Comparison of ENCODE assay signal across 21 cellular contexts in the genomic region with DNA sequence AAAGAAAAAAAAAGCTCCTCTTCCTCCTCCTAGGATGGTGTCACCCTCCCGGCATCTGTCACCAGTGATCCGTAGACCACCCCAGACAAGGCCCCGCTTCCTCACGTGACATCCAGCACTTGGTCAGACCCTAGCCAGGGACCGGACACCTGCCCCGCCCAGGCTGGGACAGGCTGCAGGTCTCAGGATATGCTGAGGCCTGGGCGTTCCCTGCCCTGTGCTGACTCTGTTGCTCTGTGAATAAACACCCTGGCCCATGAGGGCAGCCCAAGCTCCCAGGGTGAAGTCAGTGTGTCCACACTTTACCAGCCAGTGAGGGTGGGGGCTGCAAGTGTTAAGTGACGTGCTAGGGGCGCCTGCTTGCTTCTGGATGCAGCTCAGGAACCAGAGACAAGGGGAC. TPM values are rescaled to one million over a fixed set of nuclear protein-coding genes. Genes with fewer than 3 reads are reported as not detected.
DNase-seq lines count a peak whose midpoint lies in the region; ATAC-seq, FAIRE-seq and TF ChIP-seq lines count a peak whose summit lies in the region.
"Had no signal": no experiment of that assay in that cellular context is flagged by ENCODE, and none has a peak within 500 bp of the region (broad histone marks: within the 10 kb centered on the region; RNA-seq: fewer than 3 reads in every experiment).

No MANE protein-coding gene starts in this region.

- POLR2A ChIA-PET in RWPE1 (lab: Yijun Ruan, JAX; ENCODE audit: low non-redundant PET), result interaction anchor here (0.5 to 1.1 kb wide), 2 partner anchors 9 to 12 kb away, joined by 3 to 4 read pairs; no protein-coding TSS in a partner anchor
- POLR2A ChIA-PET in activated CD8-positive, alpha-beta T cell treated with anti-CD3 and anti-CD28 coated beads for 36 hours (lab: Charles Lee), result interaction anchor here (1.0 to 2.8 kb wide), 4 partner anchors 11 to 22 kb away, joined by 3 to 8 read pairs (median 4); no protein-coding TSS in a partner anchor

- TF ChIP-seq CTCF in RWPE1 (conservative IDR thresholded peaks at IDR 0.05; ENCODE audit: low read depth) (no peak), pancreas (IDR thresholded peaks at IDR 0.05) (no peak)
- TF ChIP-seq CTCF in activated CD8-positive, alpha-beta T cell treated with anti-CD3 and anti-CD28 coated beads for 36 hours (IDR thresholded peaks at IDR 0.05), result no peak

- 91 to 95% methylated on average over 9 of the region's 9 CpGs for WGBS in pancreas, 2 donors

- H3K27me3 Mint-ChIP-seq in activated CD8-positive, alpha-beta T cell treated with anti-CD3 and anti-CD28 coated beads for 36 hours, result no peaks in the 10 kb centered on the region

- intact Hi-C loops in left colon (cut with DNase I, micrococcal nuclease) (no loop called here), pancreas (cut with DNase I) (no loop called here)
- intact Hi-C loops in activated CD8-positive, alpha-beta T cell treated with anti-CD3 and anti-CD28 coated beads for 36 hours (cut with micrococcal nuclease), result no loop called here

- CTCF ChIA-PET in RWPE1 (lab: Yijun Ruan, JAX), result interaction anchor here (0.8 to 1.4 kb wide), 2 partner anchors 17 to 58 kb away, joined by 3 read pairs; no protein-coding TSS in a partner anchor
- CTCF ChIA-PET in activated CD8-positive, alpha-beta T cell treated with anti-CD3 and anti-CD28 coated beads for 36 hours (lab: Charles Lee), result interaction anchor here (1.7 kb wide), 1 partner anchor 18 kb away, joined by 6 read pairs; the partner anchor contains the start of gene AJM1

- H3K27me3 ChIP-seq in pancreas, result no peaks in the 10 kb centered on the region
- H3K27me3 ChIP-seq: esophagus muscularis mucosa had no signal

- H3K27ac ChIP-seq in RWPE1, result peak overlapping the region; percentile 98
- H3K27ac ChIP-seq in pancreas, result no peak overlapping the region
- H3K27ac ChIP-seq: esophagus muscularis mucosa, GM23248 had no signal

- peaks cover 10% of the 10 kb centered on the region for H3K4me1 Mint-ChIP-seq in activated CD8-positive, alpha-beta T cell treated with anti-CD3 and anti-CD28 coated beads for 36 hours (ENCODE audit: low read depth)

- TF ChIP-seq POLR2A in GM12892 (IDR thresholded peaks at IDR 0.05; ENCODE audit: low read depth, low read length), result no peak

- H3K4me3 Mint-ChIP-seq in activated CD8-positive, alpha-beta T cell treated with anti-CD3 and anti-CD28 coated beads for 36 hours, result no peak overlapping the region

- ATAC-seq in left colon, result peak; percentile 16
- ATAC-seq in pancreas, result no peak
- ATAC-seq in activated CD8-positive, alpha-beta T cell treated with anti-CD3 and anti-CD28 coated beads for 36 hours, result no peak

- H3K4me3 ChIP-seq in pancreas, result no peak overlapping the region
- H3K4me3 ChIP-seq: esophagus muscularis mucosa, GM23248, lung had no signal

- no peaks in the 10 kb centered on the region for H3K9me3 Mint-ChIP-seq in activated CD8-positive, alpha-beta T cell treated with anti-CD3 and anti-CD28 coated beads for 36 hours

- H3K36me3 Mint-ChIP-seq in activated CD8-positive, alpha-beta T cell treated with anti-CD3 and anti-CD28 coated beads for 36 hours (ENCODE audit: low read depth), result peaks cover 12% of the 10 kb centered on the region

- peaks cover 4 to 33% (median 24%) of the 10 kb centered on the region in 3 donors for H3K36me3 ChIP-seq in pancreas

- no peak for FAIRE-seq in pancreas (lab: Jason Lieb, UNC)
- FAIRE-seq in GM12892 (lab: Jason Lieb, UNC), result no peak
- FAIRE-seq: D721Med, HTR-8/SVneo had no signal

- H3K9me3 ChIP-seq in pancreas, result no peaks in the 10 kb centered on the region
- H3K9me3 ChIP-seq: esophagus muscularis mucosa had no signal

- H3K27ac Mint-ChIP-seq in activated CD8-positive, alpha-beta T cell treated with anti-CD3 and anti-CD28 coated beads for 36 hours, result no peak overlapping the region

- peak; percentile 17 for DNase-seq in activated T-cell treated with anti-CD3 and anti-CD28 coated beads, Interleukin-2, amount 50 U/mL, for 1 hour
- no peak for DNase-seq in activated T-cell treated with anti-CD3 and anti-CD28 coated beads, Interleukin-2, amount 50 U/mL, for 48 hours
- DNase-seq in RWPE1 (ENCODE audit: low spot score) (no peak), left colon (peak; percentile 48 to 64), pancreas (peak in 4 of 6 donors; percentile 14 to 58 (median 50)), GM12892 (ENCODE audit: insufficient read length) (no peak)
- DNase-seq in activated CD4-positive, alpha-beta T cell treated with anti-CD3 and anti-CD28 coated beads for 4 hours, result no peak
- no peak for DNase-seq in activated CD8-positive, alpha-beta T cell treated with anti-CD3 and anti-CD28 coated beads for 36 hours
- DNase-seq: activated effector memory CD4-positive, alpha-beta T cell treated with Interleukin-2 at 50 U/mL for 16 hours; amniotic stem cell; C1 segment of cervical spinal cord; caudate nucleus; effector CD4-positive, alpha-beta T cell; GM23248; NCI-H1436 treated with DMSO at 0.1 percent for 48 hours; NCI-H2171 treated with DMSO at 0.1 percent for 48 hours; NCI-H82 had no signal

- peaks cover 26 to 44% (median 31%) of the 10 kb centered on the region in 3 donors for H3K4me1 ChIP-seq in pancreas

RNA-seq across cellular contexts. Expression of gene EDF1, which starts 5.6 kb away (rescaled TPM):
- total RNA-seq in left colon (100 to 1,000 TPM; 434 to 466 TPM), pancreas (100 to 1,000 TPM; 230 to 422 (median 268) TPM)
- polyA plus RNA-seq in pancreas, result 100 to 1,000 TPM; 443 to 612 TPM
- 382 TPM for polyA plus RNA-seq in GM12892 (2012; ENCODE audit: missing spikeins)
- 100 to 1,000 TPM; 254 to 270 TPM for total RNA-seq in activated CD8-positive, alpha-beta T cell treated with anti-CD3 and anti-CD28 coated beads for 36 hours

RNA-seq across cellular contexts. Expression of gene MAMDC4, which starts 8.4 kb away (rescaled TPM):
- total RNA-seq in left colon (10 to 100 TPM; 19.1 to 20.1 TPM), pancreas (10 to 100 TPM in 1 of 6 donors, 1 to 10 TPM in 5; 3.0 to 13.3 (median 4.8) TPM)
- 10 to 100 TPM; 28.7 to 38.6 TPM for polyA plus RNA-seq in pancreas
- polyA plus RNA-seq in GM12892 (2012; ENCODE audit: missing spikeins), result 2.3 TPM
- total RNA-seq in activated CD8-positive, alpha-beta T cell treated with anti-CD3 and anti-CD28 coated beads for 36 hours, result 10 to 100 TPM; 18.5 to 19.1 TPM

RNA-seq across cellular contexts. Expression of gene PHPT1, which starts 11.3 kb away (rescaled TPM):
- 100 to 1,000 TPM; 109 to 154 TPM for total RNA-seq in left colon
- 10 to 100 TPM; 75.2 to 95.5 (median 79.0) TPM for total RNA-seq in pancreas
- 100 to 1,000 TPM; 180 to 189 TPM for polyA plus RNA-seq in pancreas
- polyA plus RNA-seq in GM12892 (2012; ENCODE audit: missing spikeins), result 113 TPM
- 100 to 1,000 TPM; 123 to 124 TPM for total RNA-seq in activated CD8-positive, alpha-beta T cell treated with anti-CD3 and anti-CD28 coated beads for 36 hours

RNA-seq across cellular contexts. Expression of gene AJM1, which starts 18.3 kb away (rescaled TPM):
- total RNA-seq in left colon (10 to 100 TPM; 10.4 to 11.1 TPM), pancreas (1 to 10 TPM; 2.9 to 5.5 (median 4.2) TPM)
- polyA plus RNA-seq in pancreas, result 10 to 100 TPM in 1 of 2 donors, 1 to 10 TPM in 1; 9.0 to 11.7 TPM
- polyA plus RNA-seq in GM12892 (2012; ENCODE audit: missing spikeins), result 0.87 TPM
- total RNA-seq in activated CD8-positive, alpha-beta T cell treated with anti-CD3 and anti-CD28 coated beads for 36 hours, result 1 to 10 TPM; 5.8 to 6.4 TPM

RNA-seq across cellular contexts. Expression of gene TRAF2, which starts 25.8 kb away (rescaled TPM):
- total RNA-seq in left colon (10 to 100 TPM; 23.7 to 25.3 TPM), pancreas (10 to 100 TPM in 1 of 6 donors, 1 to 10 TPM in 5; 4.8 to 13.4 (median 6.9) TPM)
- 10 to 100 TPM; 14.4 TPM for polyA plus RNA-seq in pancreas
- 14.3 TPM for polyA plus RNA-seq in GM12892 (2012; ENCODE audit: missing spikeins)
- total RNA-seq in activated CD8-positive, alpha-beta T cell treated with anti-CD3 and anti-CD28 coated beads for 36 hours, result 10 to 100 TPM; 34.8 to 40.5 TPM

Comparison
In these comparisons a context has a peak if more than half of its experiments do, and no peak if none do; other contexts are left out.
1. DNase-seq: peak in activated T-cell treated with anti-CD3 and anti-CD28 coated beads, Interleukin-2, amount 50 U/mL, for 1 hour (single experiment), left colon (2 of 2) and pancreas (4 of 6); none in activated T-cell treated with anti-CD3 and anti-CD28 coated beads, Interleukin-2, amount 50 U/mL, for 48 hours (0 of 2), RWPE1 (single experiment), activated CD4-positive, alpha-beta T cell treated with anti-CD3 and anti-CD28 coated beads for 4 hours (0 of 2), GM12892 (single experiment) and activated CD8-positive, alpha-beta T cell treated with anti-CD3 and anti-CD28 coated beads for 36 hours (single experiment).